In genomic region chr12:29957835-29958234, GRCh38 we compare ENCODE assay signal across 16 cellular contexts.
"Had no signal": no experiment of that assay in that cellular context is flagged by ENCODE, and none has a peak within 500 bp of the region (broad histone marks: within the 10 kb centered on the region; RNA-seq: fewer than 3 reads in every experiment).

No MANE protein-coding gene starts in this region.

- H3K36me3 ChIP-seq: ascending aorta, left ventricle myocardium inferior, right atrium auricular region, tibial artery had no signal

- DNase-seq: activated CD4-positive, alpha-beta T cell treated with anti-CD3 and anti-CD28 coated beads for 1 hour; activated CD4-positive, alpha-beta T cell treated with anti-CD3 and anti-CD28 coated beads, Interleukin-2, amount 50 U/mL, for 4 hours; activated naive CD4-positive, alpha-beta T cell treated with Interleukin-2 at 50 U/mL for 16 hours; activated naive CD8-positive, alpha-beta T cell treated with anti-CD3 and anti-CD28 coated beads, Interleukin-2, amount 50 U/mL, for 24 hours; activated T-cell treated with anti-CD3 and anti-CD28 coated beads for 4 hours; kidney; left ventricle myocardium inferior; mesenchymal stem cell; nucleus accumbens; stimulated activated CD4-positive, alpha-beta T cell treated with anti-CD3 and anti-CD28 coated beads, Interleukin-15, amount 100 ng/mL, for 24 hours; stimulated activated CD4-positive, alpha-beta T cell treated with anti-CD3 and anti-CD28 coated beads, Interleukin-4, amount 100 ng/mL, for 1 hour; stimulated activated naive B cell treated with anti-CD40 and anti-IgM and Interleukin-4, amounts not matched to agents 10 μg/mL and 1 μg/mL and 100 μg/mL, for 72 hours; tibial artery had no signal

- H3K4me1 ChIP-seq: left ventricle myocardium inferior, right atrium auricular region had no signal

- H3K27ac ChIP-seq: ascending aorta, left ventricle myocardium inferior, right atrium auricular region, skin epidermis had no signal

- H3K9me3 ChIP-seq: ascending aorta, left ventricle myocardium inferior, right atrium auricular region, tibial artery had no signal

- H3K27me3 ChIP-seq: ascending aorta, right atrium auricular region, tibial artery had no signal

- H3K4me3 ChIP-seq: ascending aorta, left ventricle myocardium inferior, right atrium auricular region, skin epidermis, tibial artery had no signal
